Comparison of ENCODE assay signal across 8 cellular contexts in genomic region chr3:12556243-12556722, GRCh38. TPM values are rescaled to one million over a fixed set of nuclear protein-coding genes. Genes with fewer than 3 reads are reported as not detected.
DNase-seq lines count a peak whose midpoint lies in the region; ATAC-seq and TF ChIP-seq lines count a peak whose summit lies in the region.

No MANE protein-coding gene starts in this region.

- intact Hi-C loops in lower lobe of right lung (cut with DNase I), result no loop called here
- intact Hi-C loops in uterus (cut with DNase I; ENCODE audit: low total_unique reads), result no loop called here

- H3K27ac ChIP-seq in AG04450 (ENCODE audit: low read depth, low read length) (peak overlapping the region; percentile 80), HUES48 (ENCODE audit: low read depth, low read length) (peak overlapping the region; percentile 98), brain microvascular endothelial cell (peak overlapping the region; percentile 82), lower lobe of right lung (peak overlapping the region; percentile 97), uterus (peak overlapping the region; percentile 85 to 95)

- POLR2A ChIA-PET in AG04450 (lab: Yijun Ruan, JAX), result interaction anchor here (0.6 to 1.1 kb wide), 3 partner anchors 20 to 466 kb away, joined by 3 to 4 read pairs (median 3); no protein-coding TSS in a partner anchor

- peak; percentile 2 to 23 for ATAC-seq in lower lobe of right lung
- no peak for ATAC-seq in HG02610 (IDR thresholded peaks at IDR 0.05; ENCODE audit: unreplicated experiment)

- no peaks in the 10 kb centered on the region for H3K36me3 ChIP-seq in HUES48 (ENCODE audit: control insufficient read depth, insufficient read depth, low read length)
- H3K36me3 ChIP-seq in brain microvascular endothelial cell (replicated peaks), result no peaks in the 10 kb centered on the region
- H3K36me3 ChIP-seq in lower lobe of right lung, result no peaks in the 10 kb centered on the region
- H3K36me3 ChIP-seq in uterus, result no peaks in the 10 kb centered on the region

- H3K9ac ChIP-seq in HUES48 (ENCODE audit: low read depth, low read length), result peak overlapping the region; percentile 64

- H3K9me3 ChIP-seq in AG04450 (ENCODE audit: control insufficient read depth, insufficient read depth, low read length), result no peaks in the 10 kb centered on the region; the same call in 1 of the 2 replicates
- no peaks in the 10 kb centered on the region for H3K9me3 ChIP-seq in HUES48 (ENCODE audit: control insufficient read depth, insufficient read depth, low read length)
- H3K9me3 ChIP-seq in lower lobe of right lung, result no peaks in the 10 kb centered on the region
- H3K9me3 ChIP-seq in uterus, result no peaks in the 10 kb centered on the region

- in situ Hi-C loops in brain microvascular endothelial cell (cut with HindIII; ENCODE audit: low pct_ligation_motif_present, low sequenced_read_pairs), result no loop called here

- H3K4me3 ChIP-seq in AG04450 (ENCODE audit: low read depth, low read length), result peak overlapping the region; percentile 81
- H3K4me3 ChIP-seq in HUES48 (ENCODE audit: low read depth, low read length), result peak overlapping the region; percentile 97
- H3K4me3 ChIP-seq in brain microvascular endothelial cell (ENCODE audit: low read depth, low read length), result peak overlapping the region; percentile 87
- H3K4me3 ChIP-seq in lower lobe of right lung, result peak overlapping the region; percentile 82
- H3K4me3 ChIP-seq in uterus, result peak overlapping the region; percentile 83 to 88

- DNase-seq in AG04450 (ENCODE audit: low read depth, low spot score) (no peak), brain microvascular endothelial cell (no peak), lower lobe of right lung (no peak), uterus (no peak), anterior cingulate cortex (lab: John Stamatoyannopoulos, UW) (no peak), GM03348 (ENCODE audit: low spot score) (no peak)

- H3K27me3 ChIP-seq in AG04450 (ENCODE audit: control insufficient read depth, insufficient read depth, low read length) (no peaks in the 10 kb centered on the region), HUES48 (ENCODE audit: control insufficient read depth, insufficient read depth, low read length) (no peaks in the 10 kb centered on the region), brain microvascular endothelial cell (replicated peaks) (no peaks in the 10 kb centered on the region), lower lobe of right lung (ENCODE audit: low read depth) (peaks cover 25% of the 10 kb centered on the region), uterus (no peaks in the 10 kb centered on the region)

- CTCF ChIA-PET in AG04450 (lab: Charles Lee), result no interaction called here

- TF ChIP-seq POLR2A in uterus (IDR thresholded peaks at IDR 0.05), result no peak

- H3K4me1 ChIP-seq in HUES48 (ENCODE audit: control insufficient read depth, insufficient read depth, low read length) (peaks cover 27% of the 10 kb centered on the region), lower lobe of right lung (peaks cover 43% of the 10 kb centered on the region), uterus (peaks cover 5 to 7% of the 10 kb centered on the region in 2 donors)

- TF ChIP-seq CTCF in AG04450 (IDR thresholded peaks at IDR 0.05; ENCODE audit: low read depth, low read length) (no peak), brain microvascular endothelial cell (IDR thresholded peaks at IDR 0.05; ENCODE audit: low read depth, low read length, missing control alignments) (no peak), lower lobe of right lung (IDR thresholded peaks at IDR 0.05) (no peak), uterus (IDR thresholded peaks at IDR 0.05) (no peak)

RNA-seq across cellular contexts. Expression of gene MKRN2, which starts 0.6 kb away (rescaled TPM):
- 59.7 and 62.3 TPM in 2 replicates for polyA plus RNA-seq in AG04450 (2011; rRNA removed)
- 51.4 and 57.4 TPM in 2 replicates for polyA minus RNA-seq in AG04450 (2011; rRNA and poly(A)+ RNA removed)
- total RNA-seq in lower lobe of right lung (21.7 TPM), uterus (10 to 100 TPM; 17.6 to 59.5 (median 38.1) TPM)

RNA-seq across cellular contexts. Expression of gene MKRN2OS, which starts 11.0 kb away (rescaled TPM):
- not detected in 2 replicates for polyA plus RNA-seq in AG04450 (2011; rRNA removed)
- polyA minus RNA-seq in AG04450 (2011; rRNA and poly(A)+ RNA removed), result not detected in 2 replicates
- not detected for total RNA-seq in lower lobe of right lung
- not detected for total RNA-seq in uterus
